ENCODE assay signal across 8 cellular contexts in the genomic region with DNA sequence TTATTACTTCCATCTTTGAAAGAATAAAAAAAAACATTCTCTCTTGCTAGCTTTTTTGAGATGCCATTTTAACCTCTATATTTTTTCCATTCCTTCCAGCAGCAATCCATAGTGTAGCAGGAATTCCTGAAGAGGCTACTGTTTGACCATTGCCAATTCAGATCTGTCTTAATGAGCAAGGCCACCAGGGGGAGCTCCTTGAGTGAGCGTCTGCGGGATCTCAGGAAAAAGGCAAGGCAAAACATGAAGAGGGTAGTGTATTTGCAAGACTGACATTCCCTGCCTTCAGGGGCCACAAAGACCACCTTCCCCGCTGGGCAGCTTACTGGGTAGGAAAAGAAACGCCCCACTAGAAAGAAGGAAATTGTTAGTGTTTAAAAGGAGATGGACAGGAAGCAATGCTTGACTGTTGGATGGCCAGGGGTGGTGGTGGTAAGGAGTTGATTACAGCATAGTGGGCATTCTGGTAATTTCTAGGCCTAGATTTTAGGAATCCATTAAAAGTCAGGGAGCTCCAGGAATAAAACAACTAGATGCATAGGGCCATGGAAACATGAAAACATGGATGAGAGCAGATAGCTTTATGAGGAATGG.
DNase-seq lines count a peak whose midpoint lies in the region; ATAC-seq and TF ChIP-seq lines count a peak whose summit lies in the region.

No MANE protein-coding gene starts in this region.

- CTCF ChIA-PET in Panc1 (lab: Charles Lee) = interaction anchor here (0.7 kb wide), 2 partner anchors 31 to 1034 kb away, joined by 3 to 5 read pairs; no protein-coding TSS in a partner anchor

- BruUV-seq in Panc1 (replicated peaks; lab: Mats Ljungman, UMichigan) = no TSS peak

- TF ChIP-seq CTCF in C4-2B (conservative IDR thresholded peaks at IDR 0.05) (peak; percentile 92), Panc1 (IDR thresholded peaks at IDR 0.05) (peak; percentile 83)

- DNase-seq in Panc1 (ENCODE audit: low read depth, low spot score) (peak; percentile 27), astrocyte of the hippocampus (ENCODE audit: low read depth, low spot score) (peak; percentile 82), iPS-NIHi7 (ENCODE audit: extremely low spot score) (peak; percentile 76)
- peak; percentile 15 to 18 for DNase-seq in stimulated activated CD4-positive, alpha-beta T cell treated with anti-CD3 and anti-CD28 coated beads, Interleukin-1b, Interleukin-23, amount 100 ng/mL, for 4 hours (ENCODE audit: low read depth in 2 of 2)

- intact Hi-C loops in Panc1 (cut with micrococcal nuclease; ENCODE audit: unreplicated experiment) = no loop called here

- ATAC-seq in GM18498 (IDR thresholded peaks at IDR 0.05; ENCODE audit: unreplicated experiment) (peak; percentile 70), HG03139 (IDR thresholded peaks at IDR 0.05; ENCODE audit: unreplicated experiment) (peak; percentile 67), Panc1 (no peak), HG03521 (IDR thresholded peaks at IDR 0.05; ENCODE audit: unreplicated experiment) (no peak)

- no peaks in the 10 kb centered on the region for H3K4me1 ChIP-seq in Panc1 (ENCODE audit: control insufficient read depth, insufficient read depth, low read length)

- no peaks in the 10 kb centered on the region for H3K27me3 ChIP-seq in Panc1 (ENCODE audit: control insufficient read depth, insufficient read depth, low read length)

- POLR2A ChIA-PET in Panc1 (lab: Charles Lee) = no interaction called here

- no peak overlapping the region for H3K4me3 ChIP-seq in Panc1 (ENCODE audit: low read depth in 2 of 2, low read length in 2 of 2)

- in situ Hi-C loops in Panc1 (cut with HindIII; ENCODE audit: low pct_unique_long_range_greater_than_20kb, low sequenced_read_pairs) = no loop called here

- H3K9me3 ChIP-seq in Panc1 (ENCODE audit: control insufficient read depth, insufficient read depth, low read depth, low read length) = no peaks in the 10 kb centered on the region

- no peaks in the 10 kb centered on the region for H3K36me3 ChIP-seq in Panc1 (ENCODE audit: control insufficient read depth, insufficient read depth, low read length)

- H3K27ac ChIP-seq in C4-2B (no peak overlapping the region), Panc1 (ENCODE audit: low read length) (no peak overlapping the region)

Comparison
In these comparisons a context has a peak if more than half of its experiments do, and no peak if none do; other contexts are left out.
1. ATAC-seq: peak in GM18498 (single experiment) and HG03139 (single experiment); none in Panc1 (single experiment) and HG03521 (single experiment).
2. DNase-seq: peak in every context shown above with its lines; median percentile 82 in astrocyte of the hippocampus; 76 in iPS-NIHi7; 27 in Panc1; 16 in stimulated activated CD4-positive, alpha-beta T cell treated with anti-CD3 and anti-CD28 coated beads, Interleukin-1b, Interleukin-23, amount 100 ng/mL, for 4 hours.